ENCODE assay signal across 12 cellular contexts in genomic region chr1:194889310-194889709, GRCh38.
"Had no signal": no experiment of that assay in that cellular context is flagged by ENCODE, and none has a peak within 500 bp of the region (broad histone marks: within the 10 kb centered on the region; RNA-seq: fewer than 3 reads in every experiment).

No MANE protein-coding gene starts in this region.

- H3K4me3 ChIP-seq: thyroid gland, vagina had no signal

- H3K9me3 ChIP-seq: thyroid gland, vagina had no signal

- DNase-seq: activated CD4-positive, CD25-positive, alpha-beta regulatory T cell treated with anti-CD3 and anti-CD28 coated beads, Interleukin-2, amount 50 U/mL, for 72 hours; activated naive CD4-positive, alpha-beta T cell treated with Interleukin-2 at 50 U/mL for 16 hours; activated T-cell treated with anti-CD3 and anti-CD28 coated beads for 4 hours; aorta; effector memory CD4-positive, alpha-beta T cell; foreskin melanocyte; mesendoderm; natural killer cell; nucleus accumbens; stimulated activated naive B cell treated with anti-CD40 and anti-IgM and Interleukin-4, amounts not matched to agents 10 μg/mL and 1 μg/mL and 100 μg/mL, for 72 hours; thyroid gland had no signal

- H3K4me1 Mint-ChIP-seq: natural killer cell had no signal

- ATAC-seq: natural killer cell; stimulated activated naive B cell treated with anti-CD40 and anti-IgM and Interleukin-4, amounts not matched to agents 10 μg/mL and 1 μg/mL and 100 μg/mL, for 72 hours had no signal

- H3K4me3 Mint-ChIP-seq: natural killer cell; stimulated activated naive B cell treated with anti-CD40 and anti-IgM and Interleukin-4, amounts not matched to agents 10 μg/mL and 1 μg/mL and 100 μg/mL, for 72 hours had no signal

- H3K27ac Mint-ChIP-seq: natural killer cell; stimulated activated naive B cell treated with anti-CD40 and anti-IgM and Interleukin-4, amounts not matched to agents 10 μg/mL and 1 μg/mL and 100 μg/mL, for 72 hours had no signal

- H3K4me1 ChIP-seq: thyroid gland, vagina had no signal

- H3K27ac ChIP-seq: thyroid gland, vagina had no signal

- H3K27me3 Mint-ChIP-seq: stimulated activated naive B cell treated with anti-CD40 and anti-IgM and Interleukin-4, amounts not matched to agents 10 μg/mL and 1 μg/mL and 100 μg/mL, for 72 hours had no signal

- H3K36me3 ChIP-seq: thyroid gland, vagina had no signal
